8 cellular contexts compared by ENCODE assay signal in the genomic region with DNA sequence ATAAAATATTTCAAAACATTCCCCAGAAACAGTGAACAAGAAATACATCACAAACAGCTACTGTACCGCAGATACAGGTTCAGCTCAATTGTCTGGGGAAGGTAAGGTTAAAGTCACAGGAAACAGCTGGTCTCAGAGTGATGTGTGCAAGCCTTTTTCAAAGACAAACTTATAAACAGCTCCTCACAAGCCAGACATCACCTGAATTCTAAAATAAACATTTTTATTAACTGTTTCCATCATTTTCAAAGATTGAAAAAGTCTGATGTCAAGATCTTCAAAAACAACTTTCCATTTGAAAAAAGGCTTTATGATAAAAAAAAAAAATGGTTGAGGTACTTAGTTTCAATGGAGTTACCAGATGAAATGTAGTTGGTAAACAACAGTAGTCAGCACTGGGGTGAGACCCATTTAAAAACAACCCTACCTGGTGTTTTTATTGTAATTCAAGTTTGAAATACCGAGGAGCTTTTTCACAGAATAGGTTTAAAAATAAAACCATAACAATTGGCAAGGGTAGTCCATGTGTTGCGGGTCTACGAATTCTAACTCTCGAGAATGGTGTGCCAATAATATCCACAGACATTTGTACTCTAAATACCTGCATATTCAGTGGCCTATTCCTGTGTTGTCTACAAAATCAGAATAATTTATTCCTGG. TPM values are rescaled to one million over a fixed set of nuclear protein-coding genes. Genes with fewer than 3 reads are reported as not detected.
DNase-seq lines count a peak whose midpoint lies in the region; ATAC-seq and TF ChIP-seq lines count a peak whose summit lies in the region.

No MANE protein-coding gene starts in this region.

- H3K4me3 ChIP-seq in tibial nerve: peak overlapping the region; percentile 95 to 99 (median 96)

- TF ChIP-seq CTCF in tibial nerve (IDR thresholded peaks at IDR 0.05): no peak

- H3K36me3 Mint-ChIP-seq in activated naive CD4-positive, alpha-beta T cell treated with anti-CD3 and anti-CD28 coated beads, Interleukin-2, amount 50 U/mL, for 24 hours: peaks cover 70% of the 10 kb centered on the region
- peaks cover 82% of the 10 kb centered on the region for H3K36me3 Mint-ChIP-seq in activated T-helper 2 cell treated with anti-CD3 and anti-CD28 coated beads, Interferon-gamma antibody, Interleukin-2, Interleukin-4, amounts not matched to agents 10 μg/mL and 5 μg/mL and 100 μg/mL, durations not matched to agents 14 hours and 24 hours and 36 hours (ENCODE audit: low read depth)

- H3K27ac Mint-ChIP-seq in activated naive CD4-positive, alpha-beta T cell treated with anti-CD3 and anti-CD28 coated beads, Interleukin-2, amount 50 U/mL, for 24 hours: peak overlapping the region; percentile 99
- peak overlapping the region; percentile 40 for H3K27ac Mint-ChIP-seq in activated T-helper 2 cell treated with anti-CD3 and anti-CD28 coated beads, Interferon-gamma antibody, Interleukin-2, Interleukin-4, amounts not matched to agents 10 μg/mL and 5 μg/mL and 100 μg/mL, durations not matched to agents 14 hours and 24 hours and 36 hours

- peak overlapping the region; percentile 99 to 100 (median 100) for H3K27ac ChIP-seq in tibial nerve

- no peaks in the 10 kb centered on the region for H3K27me3 Mint-ChIP-seq in activated naive CD4-positive, alpha-beta T cell treated with anti-CD3 and anti-CD28 coated beads, Interleukin-2, amount 50 U/mL, for 24 hours
- H3K27me3 Mint-ChIP-seq in activated T-helper 2 cell treated with anti-CD3 and anti-CD28 coated beads, Interferon-gamma antibody, Interleukin-2, Interleukin-4, amounts not matched to agents 10 μg/mL and 5 μg/mL and 100 μg/mL, durations not matched to agents 14 hours and 24 hours and 36 hours (ENCODE audit: low read depth): no peaks in the 10 kb centered on the region

- peak in 1 of 2 donors; percentile 56 for TF ChIP-seq EP300 in tibial nerve (IDR thresholded peaks at IDR 0.05)

- H3K4me1 ChIP-seq in tibial nerve: peaks cover 0 to 38% (median 17%) of the 10 kb centered on the region in 4 donors

- no peak for ATAC-seq in GM18873 (IDR thresholded peaks at IDR 0.05; ENCODE audit: low FRiP score, unreplicated experiment)

- H3K27me3 ChIP-seq in tibial nerve: no peaks in the 10 kb centered on the region

- DNase-seq in activated naive CD4-positive, alpha-beta T cell treated with Interleukin-2 at 50 U/mL for 16 hours: no peak
- no peak for DNase-seq in activated T-helper 2 cell treated with anti-CD3 and anti-CD28 coated beads, Interferon-gamma antibody, Interleukin-2, Interleukin-4, amounts not matched to agents 10 μg/mL and 5 μg/mL and 100 μg/mL, durations not matched to agents 14 hours and 24 hours and 36 hours (ENCODE audit: low spot score)
- DNase-seq in left kidney (ENCODE audit: low read depth, low spot score) (peak; percentile 26), tibial nerve (ENCODE audit: low spot score in 2 of 2) (no peak), occipital lobe (lab: John Stamatoyannopoulos, UW) (no peak), NCI-H1092 treated with DMSO at 0.1 percent for 48 hours (lab: John Stamatoyannopoulos, UW) (no peak)

- no peaks in the 10 kb centered on the region for H3K9me3 Mint-ChIP-seq in activated naive CD4-positive, alpha-beta T cell treated with anti-CD3 and anti-CD28 coated beads, Interleukin-2, amount 50 U/mL, for 24 hours
- no peaks in the 10 kb centered on the region for H3K9me3 Mint-ChIP-seq in activated T-helper 2 cell treated with anti-CD3 and anti-CD28 coated beads, Interferon-gamma antibody, Interleukin-2, Interleukin-4, amounts not matched to agents 10 μg/mL and 5 μg/mL and 100 μg/mL, durations not matched to agents 14 hours and 24 hours and 36 hours

- WGBS in tibial nerve, 2 donors: 8 to 9% methylated on average over 5 of the region's 5 CpGs

- intact Hi-C loops in activated T-helper 2 cell treated with anti-CD3 and anti-CD28 coated beads, Interferon-gamma antibody, Interleukin-2, Interleukin-4, amounts not matched to agents 10 μg/mL and 5 μg/mL and 100 μg/mL, durations not matched to agents 14 hours and 24 hours and 36 hours (cut with micrococcal nuclease): loop anchor here (5.0 to 10.0 kb wide), 3 partner anchors 333 to 564 kb away; no protein-coding TSS in a partner anchor

- H3K36me3 ChIP-seq in tibial nerve: peaks cover 0 to 30% (median 0%) of the 10 kb centered on the region in 3 donors

- no peak for TF ChIP-seq POLR2A in tibial nerve (IDR thresholded peaks at IDR 0.05)

- peak overlapping the region; percentile 97 for H3K4me3 Mint-ChIP-seq in activated naive CD4-positive, alpha-beta T cell treated with anti-CD3 and anti-CD28 coated beads, Interleukin-2, amount 50 U/mL, for 24 hours
- H3K4me3 Mint-ChIP-seq in activated T-helper 2 cell treated with anti-CD3 and anti-CD28 coated beads, Interferon-gamma antibody, Interleukin-2, Interleukin-4, amounts not matched to agents 10 μg/mL and 5 μg/mL and 100 μg/mL, durations not matched to agents 14 hours and 24 hours and 36 hours (ENCODE audit: low read depth): peak overlapping the region; percentile 98

- no peaks in the 10 kb centered on the region for H3K9me3 ChIP-seq in tibial nerve

- H3K4me1 Mint-ChIP-seq in activated naive CD4-positive, alpha-beta T cell treated with anti-CD3 and anti-CD28 coated beads, Interleukin-2, amount 50 U/mL, for 24 hours: peaks cover 8% of the 10 kb centered on the region
- peaks cover 47% of the 10 kb centered on the region for H3K4me1 Mint-ChIP-seq in activated T-helper 2 cell treated with anti-CD3 and anti-CD28 coated beads, Interferon-gamma antibody, Interleukin-2, Interleukin-4, amounts not matched to agents 10 μg/mL and 5 μg/mL and 100 μg/mL, durations not matched to agents 14 hours and 24 hours and 36 hours (ENCODE audit: low read depth)

RNA-seq across cellular contexts. Expression of a gene that starts 3.9 kb away (rescaled TPM):
- 67.8 and 71.7 TPM in 2 replicates for total RNA-seq in activated T-helper 2 cell treated with anti-CD3 and anti-CD28 coated beads, Interferon-gamma antibody, Interleukin-2, Interleukin-4, amounts not matched to agents 10 μg/mL and 5 μg/mL and 100 μg/mL, durations not matched to agents 14 hours and 24 hours and 36 hours
- total RNA-seq in tibial nerve (10 to 100 TPM; 40.0 to 54.0 (median 47.8) TPM), occipital lobe (22.8 TPM)
